ENCODE assay signal across 8 cellular contexts in genomic region chr17:76452646-76453430, GRCh38. TPM values are rescaled to one million over a fixed set of nuclear protein-coding genes. Genes with fewer than 3 reads are reported as not detected.
DNase-seq lines count a peak whose midpoint lies in the region; ATAC-seq and TF ChIP-seq lines count a peak whose summit lies in the region.

Gene UBE2O, minus strand, starts transcription at chr17:76453152. Its CDS starts 11 bp downstream, at chr17:76453141.

- H3K4me3 ChIP-seq in fibroblast of the aortic adventitia (ENCODE audit: low read depth, low read length), result peak within 1 kb of the TSS; percentile 80

- peaks cover 41% of the 10 kb centered on the region for H3K4me1 Mint-ChIP-seq in nephron progenitor cell
- peaks cover 40% of the 10 kb centered on the region for H3K4me1 Mint-ChIP-seq in stimulated activated naive CD8-positive, alpha-beta T cell treated with anti-CD3 and anti-CD28 coated beads, Interleukin-15, Interleukin-2, amounts not matched to agents 100 ng/mL and 50 ng/mL, for 24 hours (ENCODE audit: low read depth)

- peaks cover 3% of the 10 kb centered on the region for H3K36me3 Mint-ChIP-seq in nephron progenitor cell (ENCODE audit: low read depth)
- H3K36me3 Mint-ChIP-seq in stimulated activated naive CD8-positive, alpha-beta T cell treated with anti-CD3 and anti-CD28 coated beads, Interleukin-15, Interleukin-2, amounts not matched to agents 100 ng/mL and 50 ng/mL, for 24 hours (ENCODE audit: low read depth), result peaks cover 16% of the 10 kb centered on the region

- TF ChIP-seq CTCF in fibroblast of the aortic adventitia (IDR thresholded peaks at IDR 0.05; ENCODE audit: insufficient read depth, low read length), result peak; percentile 36
- TF ChIP-seq CTCF in nephron progenitor cell (IDR thresholded peaks at IDR 0.05), result no peak

- DNase-seq in DMS79 (lab: John Stamatoyannopoulos, UW) (peak; percentile 38), Kasumi-1 (lab: John Stamatoyannopoulos, UW) (peak; percentile 90 to 95), RPMI7951 (ENCODE audit: low read depth) (peak; percentile 79), fibroblast of the aortic adventitia (ENCODE audit: low read depth) (peak; percentile 76), nephron progenitor cell (peak; percentile 94)
- peak; percentile 83 to 85 for DNase-seq in activated T-helper 1 cell treated with anti-CD3 and anti-CD28 coated beads, Interleukin-2, amount 50 U/mL, for 16 hours (ENCODE audit: low read depth in 1 of 2, low spot score in 1 of 2)

- peak within 1 kb of the TSS; percentile 91 for H3K4me3 Mint-ChIP-seq in nephron progenitor cell
- peak within 1 kb of the TSS; percentile 90 for H3K4me3 Mint-ChIP-seq in stimulated activated naive CD8-positive, alpha-beta T cell treated with anti-CD3 and anti-CD28 coated beads, Interleukin-15, Interleukin-2, amounts not matched to agents 100 ng/mL and 50 ng/mL, for 24 hours

- no peak within 1 kb of the TSS for H3K27ac Mint-ChIP-seq in nephron progenitor cell
- peak within 1 kb of the TSS; percentile 3 for H3K27ac Mint-ChIP-seq in stimulated activated naive CD8-positive, alpha-beta T cell treated with anti-CD3 and anti-CD28 coated beads, Interleukin-15, Interleukin-2, amounts not matched to agents 100 ng/mL and 50 ng/mL, for 24 hours

- ATAC-seq in GM21723 (IDR thresholded peaks at IDR 0.05; ENCODE audit: unreplicated experiment), result peak; percentile 80

- H3K9me3 Mint-ChIP-seq in nephron progenitor cell, result no peaks in the 10 kb centered on the region
- H3K9me3 Mint-ChIP-seq in stimulated activated naive CD8-positive, alpha-beta T cell treated with anti-CD3 and anti-CD28 coated beads, Interleukin-15, Interleukin-2, amounts not matched to agents 100 ng/mL and 50 ng/mL, for 24 hours, result no peaks in the 10 kb centered on the region

- H3K27me3 Mint-ChIP-seq in nephron progenitor cell (ENCODE audit: low read depth, poor library complexity), result no peaks in the 10 kb centered on the region
- no peaks in the 10 kb centered on the region for H3K27me3 Mint-ChIP-seq in stimulated activated naive CD8-positive, alpha-beta T cell treated with anti-CD3 and anti-CD28 coated beads, Interleukin-15, Interleukin-2, amounts not matched to agents 100 ng/mL and 50 ng/mL, for 24 hours

RNA-seq across cellular contexts. Expression of gene UBE2O, which starts in this region (rescaled TPM):
- 7.6 and 9.8 TPM in 2 replicates for total RNA-seq in RPMI7951 (2014; rRNA removed; shearing (Covaris generic))
- total RNA-seq in fibroblast of the aortic adventitia (ENCODE audit: low replicate concordance), result 13.2 and 16.3 TPM in 2 replicates

Comparison
In these comparisons a context has a peak if more than half of its experiments do, and no peak if none do; other contexts are left out.
1. Peak in every context shown above with its lines: DNase-seq, ATAC-seq and H3K4me3 ChIP-seq.
2. DNase-seq: peak in every context shown above with its lines; median percentile 94 in nephron progenitor cell; 92 in Kasumi-1; 84 in activated T-helper 1 cell treated with anti-CD3 and anti-CD28 coated beads, Interleukin-2, amount 50 U/mL, for 16 hours; 79 in RPMI7951; 76 in fibroblast of the aortic adventitia; 38 in DMS79.